2 cellular contexts compared by ENCODE assay signal in the genomic region with DNA sequence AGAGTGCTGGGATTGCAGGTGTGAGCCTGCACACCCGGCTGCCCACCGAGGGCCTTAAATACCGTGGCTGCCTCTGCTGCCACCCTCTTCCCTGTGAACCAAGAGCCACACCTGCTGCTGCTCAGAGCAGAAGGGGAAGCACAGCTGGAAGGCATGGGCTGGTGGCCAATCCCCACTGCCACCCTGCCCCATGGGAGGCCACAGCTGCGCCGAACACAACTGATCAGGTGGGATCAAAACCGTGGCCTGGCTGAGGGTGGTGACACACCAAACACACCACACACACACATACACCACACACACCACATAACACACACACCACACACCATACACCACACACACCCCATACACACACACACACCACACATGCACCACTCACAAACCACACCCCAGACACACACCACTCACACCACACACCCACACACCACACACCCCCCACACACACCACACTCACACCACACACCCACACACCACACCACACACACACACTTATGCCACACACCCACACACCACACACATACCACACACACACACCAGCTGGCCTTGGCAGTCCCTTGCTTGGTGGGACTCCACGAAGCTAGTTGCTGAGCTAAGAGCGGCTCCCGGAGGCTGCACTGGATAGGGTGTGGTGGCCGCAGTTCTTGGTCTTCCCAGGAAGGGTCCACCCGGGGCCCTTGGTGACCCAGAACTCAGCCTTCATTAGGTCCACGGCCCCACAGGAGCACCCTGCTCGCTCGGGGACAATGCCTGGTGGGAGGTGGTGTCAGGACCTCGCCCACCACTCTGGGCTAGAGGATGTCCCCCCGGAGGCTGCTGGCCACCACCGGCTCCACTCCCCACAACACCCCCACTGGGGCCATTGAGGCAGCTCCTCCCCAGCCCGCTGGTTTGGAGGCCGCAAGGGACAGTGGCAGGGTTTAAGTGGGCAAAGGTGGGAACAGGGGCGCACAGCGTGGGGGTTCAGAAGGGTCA.
TF ChIP-seq lines count a peak whose summit lies in the region.

No MANE protein-coding gene starts in this region.

TF ChIP-seq in HEK293, 187 proteins besides CTCF, POLR2A, EP300 and RAD21:
- no peak for TF ChIP-seq ZNF785 (tag by site-specific recombination; IDR thresholded peaks at IDR 0.05)
- 0 out of 2 replicates have a peak, but pooled peaks have one; percentile 45 for TF ChIP-seq ZNF10 (tag by site-specific recombination; IDR thresholded peaks at IDR 0.05)
- TF ChIP-seq EGR2 (tag by site-specific recombination; IDR thresholded peaks at IDR 0.05; ENCODE audit: low read depth), result peak; percentile 99
- TF ChIP-seq ZFHX2 (tag by site-specific recombination; conservative IDR thresholded peaks at IDR 0.05), result peak; percentile 99
- peak; percentile 30 for TF ChIP-seq ZIC2 (tag by site-specific recombination; IDR thresholded peaks at IDR 0.05)
- TF ChIP-seq ZSCAN16 (tag by site-specific recombination; IDR thresholded peaks at IDR 0.05), result no peak
- TF ChIP-seq KLF1 (tag by site-specific recombination; IDR thresholded peaks at IDR 0.05), result 0 out of 2 replicates have a peak, but pooled peaks have one; percentile 12
- TF ChIP-seq, protein P1, sequence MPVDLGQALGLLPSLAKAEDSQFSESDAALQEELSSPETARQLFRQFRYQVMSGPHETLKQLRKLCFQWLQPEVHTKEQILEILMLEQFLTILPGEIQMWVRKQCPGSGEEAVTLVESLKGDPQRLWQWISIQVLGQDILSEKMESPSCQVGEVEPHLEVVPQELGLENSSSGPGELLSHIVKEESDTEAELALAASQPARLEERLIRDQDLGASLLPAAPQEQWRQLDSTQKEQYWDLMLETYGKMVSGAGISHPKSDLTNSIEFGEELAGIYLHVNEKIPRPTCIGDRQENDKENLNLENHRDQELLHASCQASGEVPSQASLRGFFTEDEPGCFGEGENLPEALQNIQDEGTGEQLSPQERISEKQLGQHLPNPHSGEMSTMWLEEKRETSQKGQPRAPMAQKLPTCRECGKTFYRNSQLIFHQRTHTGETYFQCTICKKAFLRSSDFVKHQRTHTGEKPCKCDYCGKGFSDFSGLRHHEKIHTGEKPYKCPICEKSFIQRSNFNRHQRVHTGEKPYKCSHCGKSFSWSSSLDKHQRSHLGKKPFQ (tag by site-specific recombination; IDR thresholded peaks at IDR 0.05), result peak; percentile 28; the same call in 1 of the 2 replicates
- 0 out of 2 replicates have a peak, but pooled peaks have one; percentile 14 for TF ChIP-seq KLF8 (tag by site-specific recombination; IDR thresholded peaks at IDR 0.05)

TF ChIP-seq in H1, 55 proteins besides CTCF, POLR2A, EP300 and RAD21:
- no peak for TF ChIP-seq EZH2 (IDR thresholded peaks at IDR 0.05; ENCODE audit: low read depth, low read length, severe bottlenecking)
- TF ChIP-seq CBX5 (IDR thresholded peaks at IDR 0.05; ENCODE audit: low read depth, low read length), result no peak
- no peak for TF ChIP-seq FOSL1 (IDR thresholded peaks at IDR 0.05; ENCODE audit: insufficient read depth, low read depth, low read length)
